In genomic region chr1:202919615-202920014, GRCh38 we compare ENCODE assay signal across 32 cellular contexts.
"Had no signal": no experiment of that assay in that cellular context is flagged by ENCODE, and none has a peak within 500 bp of the region (broad histone marks: within the 10 kb centered on the region; RNA-seq: fewer than 3 reads in every experiment).

No MANE protein-coding gene starts in this region.

- H3K4me3 ChIP-seq: adrenal gland, body of pancreas, esophagus muscularis mucosa, gastrocnemius medialis, heart left ventricle had no signal

- ATAC-seq: activated CD4-positive, alpha-beta T cell treated with anti-CD3 and anti-CD28 coated beads for 36 hours; activated CD8-positive, alpha-beta memory T cell treated with anti-CD3 and anti-CD28 coated beads, Interleukin-2, amount 10 ng/mL, durations not matched to agents 7 days and 5 days; activated CD8-positive, alpha-beta T cell treated with anti-CD3 and anti-CD28 coated beads, Interleukin-2, amount 10 ng/mL, durations not matched to agents 7 days and 5 days; activated naive CD8-positive, alpha-beta T cell treated with anti-CD3 and anti-CD28 coated beads, Interleukin-2, amount 50 U/mL, for 24 hours; body of pancreas; effector memory CD8-positive, alpha-beta T cell; foreskin keratinocyte; gastrocnemius medialis; heart left ventricle; T-helper 17 cell had no signal

- H3K4me1 ChIP-seq: foreskin keratinocyte had no signal

- H3K27ac ChIP-seq: adrenal gland, body of pancreas, esophagus muscularis mucosa, foreskin keratinocyte, gastrocnemius medialis, heart left ventricle had no signal

- H3K9me3 ChIP-seq: adrenal gland, body of pancreas, esophagus muscularis mucosa, gastrocnemius medialis, heart left ventricle had no signal

- FAIRE-seq: colon had no signal

- DNase-seq: activated CD4-positive, alpha-beta memory T cell treated with anti-CD3 and anti-CD28 coated beads for 36 hours; activated CD4-positive, alpha-beta T cell treated with anti-CD3 and anti-CD28 coated beads for 36 hours; activated CD4-positive, alpha-beta T cell treated with anti-CD3 and anti-CD28 coated beads, Interleukin-2, amount 10 ng/mL, durations not matched to agents 24 days and 14 days; activated CD4-positive, CD25-positive, alpha-beta regulatory T cell; activated CD4-positive, CD25-positive, alpha-beta regulatory T cell treated with anti-CD3 and anti-CD28 coated beads, Interleukin-2, amount 50 U/mL, for 72 hours; activated CD8-positive, alpha-beta memory T cell treated with anti-CD3 and anti-CD28 coated beads, Interleukin-2, amount 10 ng/mL, durations not matched to agents 7 days and 5 days; activated CD8-positive, alpha-beta memory T cell treated with anti-CD3 and anti-CD28 coated beads, Interleukin-2, amount 50 U/mL, for 4 hours; activated CD8-positive, alpha-beta T cell treated with anti-CD3 and anti-CD28 coated beads, Interleukin-2, amount 10 ng/mL, durations not matched to agents 7 days and 5 days; activated effector memory CD4-positive, alpha-beta T cell treated with anti-CD3 and anti-CD28 coated beads, Interleukin-2, amount 50 U/mL, for 16 hours; activated naive CD4-positive, alpha-beta T cell treated with anti-CD3 and anti-CD28 coated beads for 36 hours; activated naive CD8-positive, alpha-beta T cell treated with anti-CD3 and anti-CD28 coated beads for 36 hours; activated naive CD8-positive, alpha-beta T cell treated with anti-CD3 and anti-CD28 coated beads, Interleukin-2, amount 50 U/mL, for 24 hours; activated T-cell treated with anti-CD3 and anti-CD28 coated beads, Interleukin-2, amount 50 U/mL, for 1 hour; activated T-cell treated with anti-CD3 and anti-CD28 coated beads, Interleukin-2, amount 50 U/mL, for 48 hours; adrenal gland; amygdala; aorta; body of pancreas; caudate nucleus; cortex of kidney; dermis blood vessel endothelial cell; effector CD4-positive, alpha-beta T cell; effector memory CD8-positive, alpha-beta T cell; erythroblast; foreskin keratinocyte; gastrocnemius medialis; glutamatergic neuron; heart left ventricle; T-helper 17 cell; T1000 had no signal

- H3K27me3 ChIP-seq: adrenal gland, body of pancreas, esophagus muscularis mucosa, foreskin keratinocyte, gastrocnemius medialis, heart left ventricle had no signal
